In the genomic region with DNA sequence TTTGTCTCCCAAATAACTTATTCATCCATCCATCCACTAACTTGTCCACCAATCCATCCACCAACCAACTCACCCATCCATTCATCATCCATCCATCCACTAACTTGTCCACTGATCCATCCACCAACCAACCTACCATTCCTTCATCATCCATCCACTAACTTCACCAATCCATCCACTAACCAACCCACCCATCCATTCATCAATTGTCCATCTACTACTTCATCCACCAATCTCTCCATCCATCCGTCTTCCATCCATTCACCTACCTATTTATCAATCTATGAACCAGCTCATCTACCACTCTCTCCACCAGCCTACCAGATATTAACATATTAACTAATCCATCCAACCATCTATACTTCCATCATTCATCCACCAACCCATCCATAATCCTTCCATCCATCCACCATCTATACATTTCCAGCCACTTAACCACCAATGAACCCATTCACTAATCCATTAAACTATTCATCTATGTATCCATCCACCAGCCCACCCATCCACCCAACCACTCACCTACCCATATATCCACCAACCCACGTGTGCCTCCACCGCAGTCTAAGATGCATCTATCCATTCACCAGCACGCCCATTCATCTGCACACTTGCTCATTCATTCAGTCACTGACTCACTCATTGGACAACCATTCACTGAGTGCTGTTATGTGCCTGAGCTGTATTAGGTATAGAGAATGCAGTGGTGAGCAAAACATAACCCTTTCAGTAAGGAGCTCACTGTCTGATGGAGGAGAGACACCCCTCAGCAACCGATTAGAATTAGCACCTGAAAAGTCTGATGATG, we compare ENCODE assay signal across 21 cellular contexts. TPM values are rescaled to one million over a fixed set of nuclear protein-coding genes. Genes with fewer than 3 reads are reported as not detected.
A peak's percentile ranks its signal among the peaks of the same experiment; 100 is the strongest.
DNase-seq lines count a peak whose midpoint lies in the region; ATAC-seq, FAIRE-seq and TF ChIP-seq lines count a peak whose summit lies in the region.
"Had no signal": no experiment of that assay in that cellular context is flagged by ENCODE, and none has a peak within 500 bp of the region (broad histone marks: within the 10 kb centered on the region; RNA-seq: fewer than 3 reads in every experiment).

No MANE protein-coding gene starts in this region.

- peak; percentile 86 for FAIRE-seq in bronchial epithelial cell (lab: Jason Lieb, UNC)

- no peak overlapping the region for H2BK12ac ChIP-seq in neuronal stem cell (ENCODE audit: low read length)

- H3K79me1 ChIP-seq in neuronal stem cell (ENCODE audit: low read depth, low read length), result peaks cover 5% of the 10 kb centered on the region

- TF ChIP-seq CTCF in GM23338 (conservative IDR thresholded peaks at IDR 0.05; ENCODE audit: low read depth in 2 of 2) (no peak), bronchial epithelial cell (IDR thresholded peaks at IDR 0.05; ENCODE audit: insufficient read depth, low read length, severe bottlenecking) (no peak), testis (IDR thresholded peaks at IDR 0.05) (no peak)

- peaks cover 5% of the 10 kb centered on the region; the same call in 1 of the 2 replicates for H3K9me2 ChIP-seq in GM23338 (ENCODE audit: insufficient read depth)

- no peak for TF ChIP-seq POLR2A in testis (IDR thresholded peaks at IDR 0.05)

- no peak overlapping the region for H3K27ac ChIP-seq in GM23338 (ENCODE audit: low read depth)
- H3K27ac ChIP-seq in neuronal stem cell (replicated peaks; ENCODE audit: low read length), result no peak overlapping the region
- H3K27ac ChIP-seq in testis, result no peak overlapping the region
- H3K27ac ChIP-seq: RWPE1 had no signal

- peaks cover 20% of the 10 kb centered on the region for H3K4me1 Mint-ChIP-seq in GM23338
- H3K4me1 Mint-ChIP-seq: CD4-positive, CD25-positive, alpha-beta regulatory T cell had no signal

- H3K4me3 ChIP-seq in GM23338, result no peak overlapping the region
- H3K4me3 ChIP-seq in bronchial epithelial cell (ENCODE audit: low read depth, low read length), result no peak overlapping the region
- peak overlapping the region in 1 of 2 donors; percentile 50 for H3K4me3 ChIP-seq in neuronal stem cell (ENCODE audit: low read length in 2 of 2)
- no peak overlapping the region for H3K4me3 ChIP-seq in testis
- H3K4me3 ChIP-seq: MG63 had no signal

- peak overlapping the region; percentile 49 for H2AK5ac ChIP-seq in neuronal stem cell (ENCODE audit: low read depth, low read length)

- no peak overlapping the region for H4K8ac ChIP-seq in neuronal stem cell (ENCODE audit: low read depth, low read length)

- ATAC-seq in GM23338 (no peak), GM18909 (IDR thresholded peaks at IDR 0.05; ENCODE audit: poor library complexity, unreplicated experiment) (no peak), HG02884 (IDR thresholded peaks at IDR 0.05; ENCODE audit: unreplicated experiment) (no peak)

- H3K18ac ChIP-seq in neuronal stem cell (ENCODE audit: low read length), result no peak overlapping the region

- H3K9me3 Mint-ChIP-seq in GM23338, result no peaks in the 10 kb centered on the region; the same call in 2 of the 3 replicates

- POLR2A ChIA-PET in HEK293T (lab: Yijun Ruan, JAX), result no interaction called here

- H3F3A ChIP-seq in GM23338 (replicated peaks; ENCODE audit: low read depth), result no peaks in the 10 kb centered on the region

- no peak overlapping the region for H3K14ac ChIP-seq in neuronal stem cell (ENCODE audit: low read length)

- no peaks in the 10 kb centered on the region for H3K9me3 ChIP-seq in neuronal stem cell (replicated peaks in 1 of 2; ENCODE audit: control insufficient read depth in 2 of 2, insufficient read depth in 1 of 2, low read depth in 1 of 2, low read length in 2 of 2)
- no peaks in the 10 kb centered on the region for H3K9me3 ChIP-seq in testis
- H3K9me3 ChIP-seq: MG63 had no signal

- peaks cover 4% of the 10 kb centered on the region; the same call in 1 of the 2 replicates for H3K27me3 ChIP-seq in GM23338 (ENCODE audit: insufficient read depth)
- peaks cover 9% of the 10 kb centered on the region for H3K27me3 ChIP-seq in bronchial epithelial cell (ENCODE audit: control insufficient read depth, insufficient read depth, low read length)
- peaks cover 0 to 36% (median 0%) of the 10 kb centered on the region in 3 experiments for H3K27me3 ChIP-seq in neuronal stem cell (ENCODE audit: control insufficient read depth in 3 of 3, insufficient read depth in 3 of 3, low read depth in 1 of 3, low read length in 3 of 3)
- H3K27me3 ChIP-seq in testis, result no peaks in the 10 kb centered on the region
- H3K27me3 ChIP-seq: MG63 had no signal

- H3K9ac ChIP-seq in neuronal stem cell (ENCODE audit: low read depth, low read length, poor library complexity), result no peak overlapping the region

- no peaks in the 10 kb centered on the region for H3K4me1 ChIP-seq in GM23338 (ENCODE audit: insufficient read depth)
- peaks cover 0 to 6% of the 10 kb centered on the region in 2 donors for H3K4me1 ChIP-seq in neuronal stem cell (ENCODE audit: control insufficient read depth in 2 of 2, insufficient read depth in 1 of 2, low read depth in 1 of 2, low read length in 2 of 2)
- no peaks in the 10 kb centered on the region for H3K4me1 ChIP-seq in testis

- H2BK15ac ChIP-seq in neuronal stem cell (ENCODE audit: low read length), result no peak overlapping the region

- no peaks in the 10 kb centered on the region for H3K79me2 ChIP-seq in GM23338 (replicated peaks; ENCODE audit: insufficient read depth)

- H3K4me3 Mint-ChIP-seq in GM23338, result peak overlapping the region; percentile 7; the same call in 1 of the 3 replicates
- H3K4me3 Mint-ChIP-seq: CD4-positive, CD25-positive, alpha-beta regulatory T cell had no signal

- H3K4ac ChIP-seq in neuronal stem cell (ENCODE audit: low read length), result no peak overlapping the region

- H4K91ac ChIP-seq in neuronal stem cell (ENCODE audit: low read depth, low read length, poor library complexity), result no peak overlapping the region

- H2AFZ ChIP-seq in GM23338 (no peak overlapping the region), neuronal stem cell (ENCODE audit: low read length) (no peak overlapping the region)

- no peak overlapping the region for H3K27ac Mint-ChIP-seq in GM23338
- H3K27ac Mint-ChIP-seq: CD4-positive, CD25-positive, alpha-beta regulatory T cell had no signal

- 100% methylated on average over 1 of the region's 5 CpGs for WGBS in neuronal stem cell (ENCODE audit: extremely low coverage in 2 of 2, insufficient read length in 2 of 2, insufficient replicate concordance in 1 of 2), 2 donors
- 93% methylated on average over 5 of the region's 5 CpGs for WGBS in testis, 2 donors

- H3K36me3 ChIP-seq in GM23338 (ENCODE audit: insufficient read depth) (no peaks in the 10 kb centered on the region), bronchial epithelial cell (ENCODE audit: control insufficient read depth, insufficient read depth, low read length) (no peaks in the 10 kb centered on the region), neuronal stem cell (replicated peaks in 1 of 2; ENCODE audit: control insufficient read depth in 2 of 2, insufficient read depth in 2 of 2, low read length in 2 of 2) (no peaks in the 10 kb centered on the region), testis (ENCODE audit: low read depth, missing control alignments) (no peaks in the 10 kb centered on the region)
- H3K36me3 ChIP-seq: MG63 had no signal

- H4K20me1 ChIP-seq in GM23338 (replicated peaks; ENCODE audit: insufficient read depth), result peaks cover 6% of the 10 kb centered on the region

- no peak overlapping the region for H3K23ac ChIP-seq in neuronal stem cell (ENCODE audit: low read depth, low read length, poor library complexity)

- intact Hi-C loops in testis (cut with DNase I; ENCODE audit: low total_unique reads), result no loop called here

- H2BK120ac ChIP-seq in neuronal stem cell (ENCODE audit: low read depth, low read length), result no peak overlapping the region

- DNase-seq in GM23338 (ENCODE audit: low spot score) (no peak), HEK293T (ENCODE audit: extremely low spot score) (no peak), bronchial epithelial cell (ENCODE audit: low read depth) (peak; percentile 36), neuronal stem cell (ENCODE audit: low spot score) (no peak), testis (no peak)
- DNase-seq: CD4-positive, CD25-positive, alpha-beta regulatory T cell; EL; GF-D8; HCEC 1CT; MG63; NCI-H1105; NCI-H146; NCI-H2029; NCI-H226; NCI-H510A treated with DMSO at 0.1 percent for 48 hours; NCI-H748 treated with DMSO at 0.1 percent for 48 hours; SIG-M5 had no signal

- no peak overlapping the region for H2BK5ac ChIP-seq in neuronal stem cell (ENCODE audit: low read length)

- peaks cover 4% of the 10 kb centered on the region; the same call in 2 of the 3 replicates for H3K36me3 Mint-ChIP-seq in GM23338 (ENCODE audit: low read depth)

- H3K4me2 ChIP-seq in GM23338, result no peak overlapping the region
- H3K4me2 ChIP-seq in neuronal stem cell (ENCODE audit: insufficient read depth, low read length, poor library complexity, severe bottlenecking), result no peak overlapping the region

- H3K27me3 Mint-ChIP-seq in GM23338 (ENCODE audit: insufficient read depth, low read depth, poor library complexity), result peaks cover 24% of the 10 kb centered on the region

- CTCF ChIA-PET in HEK293T (lab: Yijun Ruan, JAX), result no interaction called here

TF ChIP-seq in GM23338, 12 proteins besides CTCF, POLR2A, EP300 and RAD21 (continues in another document):
- TF ChIP-seq ZNF331 (CRISPR knock-in tag; IDR thresholded peaks at IDR 0.05; ENCODE audit: low read depth), result no peak
- TF ChIP-seq JUNB (IDR thresholded peaks at IDR 0.05; ENCODE audit: unreplicated experiment), result no peak

TF ChIP-seq in HEK293T, 16 proteins besides CTCF, POLR2A, EP300 and RAD21:
- no peak for TF ChIP-seq FOXK2 (IDR thresholded peaks at IDR 0.05)
- TF ChIP-seq TARDBP (IDR thresholded peaks at IDR 0.05), result peak; percentile 70
TF ChIP-seq in HEK293T: peak in this region for 1.

RNA-seq across cellular contexts. Expression of gene TBL2, which starts 19.8 kb away (rescaled TPM):
- total RNA-seq in GM23338 (2014; rRNA removed; shearing (Covaris generic)), result 21.7 and 27.8 TPM in 2 replicates
- polyA plus RNA-seq in GM23338 (2016; fragmentation: Nextera tagmentation; extraction: Ambion mirVana) (6.9 TPM in 2 replicates), testis (ENCODE audit: insufficient read depth, low read depth, low replicate concordance) (579 TPM)
- total RNA-seq in bronchial epithelial cell (63.4 and 78.7 TPM in 2 replicates), testis (100 to 1,000 TPM; 211 to 224 TPM)
- 26.1 TPM for polyA plus RNA-seq in neuronal stem cell (2013, experiment 1 of 2)
- polyA plus RNA-seq in neuronal stem cell (2013, experiment 2 of 2), result 23.8 TPM

RNA-seq across cellular contexts. Expression of gene MLXIPL, which starts 26.1 kb away (rescaled TPM):
- 8.6 and 25.7 TPM in 2 replicates for total RNA-seq in GM23338 (2014; rRNA removed; shearing (Covaris generic))
- polyA plus RNA-seq in GM23338 (2016; fragmentation: Nextera tagmentation; extraction: Ambion mirVana) (13.1 and 13.7 TPM in 2 replicates), testis (ENCODE audit: insufficient read depth, low read depth, low replicate concordance) (34.2 TPM)
- total RNA-seq in bronchial epithelial cell (under 0.01 TPM in 1 of 2 replicates, not detected in the other), testis (100 to 1,000 TPM; 160 to 215 TPM)
- polyA plus RNA-seq in neuronal stem cell (2013, experiment 1 of 2), result 2.3 TPM
- polyA plus RNA-seq in neuronal stem cell (2013, experiment 2 of 2), result 3.2 TPM
- total RNA-seq: CD4-positive, CD25-positive, alpha-beta regulatory T cell had no signal
- polyA plus RNA-seq: BJ; CD4-positive, CD25-positive, alpha-beta regulatory T cell had no signal

RNA-seq across cellular contexts. Expression of gene BCL7B, which starts 40.7 kb away (rescaled TPM):
- 12.0 and 17.0 TPM in 2 replicates for total RNA-seq in GM23338 (2014; rRNA removed; shearing (Covaris generic))
- polyA plus RNA-seq in GM23338 (2016; fragmentation: Nextera tagmentation; extraction: Ambion mirVana), result 18.2 and 18.4 TPM in 2 replicates
- 21.3 and 23.6 TPM in 2 replicates for total RNA-seq in bronchial epithelial cell
- polyA plus RNA-seq in neuronal stem cell (2013, experiment 1 of 2), result 49.2 TPM
- 49.9 TPM for polyA plus RNA-seq in neuronal stem cell (2013, experiment 2 of 2)
- total RNA-seq in testis, result 10 to 100 TPM; 83.0 to 91.1 TPM
- 88.9 TPM for polyA plus RNA-seq in testis (ENCODE audit: insufficient read depth, low read depth, low replicate concordance)
